ENCODE assay signal across 15 cellular contexts in the genomic region with DNA sequence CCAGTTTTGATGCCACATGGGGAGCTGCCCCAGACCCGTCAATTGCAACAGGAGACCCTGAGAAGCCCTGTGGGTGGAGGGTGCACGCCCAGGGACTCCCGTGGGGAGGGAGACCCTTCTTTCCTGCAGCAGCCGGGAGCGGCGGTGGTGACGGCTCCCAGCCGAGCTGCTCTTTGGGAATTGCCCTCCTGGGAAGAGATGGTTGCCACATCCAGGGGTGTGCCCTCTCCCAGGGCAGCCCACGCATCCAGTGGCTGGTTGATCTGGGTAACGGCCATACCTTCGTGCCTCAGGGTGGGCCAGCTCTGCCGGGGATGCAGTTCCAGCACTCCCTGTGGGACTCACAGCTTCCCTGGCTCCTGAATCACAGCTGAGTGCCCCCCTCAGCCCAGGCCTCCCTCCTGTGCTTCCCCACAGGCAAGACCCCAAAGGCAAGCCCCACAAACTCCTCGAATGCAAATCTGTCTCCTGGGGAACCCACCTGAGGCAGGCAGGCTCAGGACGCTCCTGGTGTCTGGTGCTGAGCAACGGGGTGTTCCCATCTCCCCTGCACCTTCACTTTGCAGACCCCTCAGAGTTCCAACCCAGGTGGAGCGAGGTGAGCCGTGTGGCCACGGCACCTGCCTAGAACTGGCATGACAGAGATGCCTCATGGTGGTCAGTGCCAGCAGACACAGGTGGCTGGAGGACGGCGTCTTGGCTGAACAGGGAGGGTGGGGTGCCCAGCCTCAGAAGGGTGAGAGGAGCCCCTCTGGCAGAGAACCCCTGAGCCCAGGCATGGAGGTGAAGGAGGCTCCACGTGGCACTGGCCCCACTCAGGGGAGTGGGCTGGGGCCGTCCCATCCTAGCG.
DNase-seq lines count a peak whose midpoint lies in the region; ATAC-seq and TF ChIP-seq lines count a peak whose summit lies in the region.
"Had no signal": no experiment of that assay in that cellular context is flagged by ENCODE, and none has a peak within 500 bp of the region (broad histone marks: within the 10 kb centered on the region; RNA-seq: fewer than 3 reads in every experiment).

No MANE protein-coding gene starts in this region.

- DNase-seq in activated effector memory CD4-positive, alpha-beta T cell treated with anti-CD3 and anti-CD28 coated beads, Interleukin-2, amount 50 U/mL, for 16 hours = peak; percentile 56
- DNase-seq in activated effector memory CD4-positive, alpha-beta T cell treated with Interleukin-2 at 50 U/mL for 16 hours = no peak
- peak; percentile 32 for DNase-seq in ecto neural progenitor cell (ENCODE audit: low spot score)
- no peak for DNase-seq in neuronal stem cell (ENCODE audit: low spot score)
- peak; percentile 51 for DNase-seq in upper lobe of right lung
- DNase-seq in T-helper 2 cell treated with Interferon-gamma antibody and Interleukin-4, amounts not matched to agents 5 μg/mL and 100 μg/mL, for 36 hours (ENCODE audit: low spot score) = no peak
- no peak for DNase-seq in SK-N-DZ (ENCODE audit: low spot score)
- DNase-seq in activated naive CD8-positive, alpha-beta T cell treated with anti-CD3 and anti-CD28 coated beads, Interleukin-2, amount 50 U/mL, for 24 hours = no peak
- DNase-seq: ACHN; CD4-positive, CD25-positive, alpha-beta regulatory T cell had no signal

- intact Hi-C loops in upper lobe of right lung (cut with DNase I) = no loop called here

- no peak overlapping the region for H3K4me3 Mint-ChIP-seq in T-helper 2 cell treated with Interferon-gamma antibody and Interleukin-4, amounts not matched to agents 5 μg/mL and 100 μg/mL, for 36 hours
- H3K4me3 Mint-ChIP-seq in activated naive CD8-positive, alpha-beta T cell treated with anti-CD3 and anti-CD28 coated beads, Interleukin-2, amount 50 U/mL, for 24 hours = no peak overlapping the region
- H3K4me3 Mint-ChIP-seq: CD4-positive, CD25-positive, alpha-beta regulatory T cell; GM23338 had no signal

- ATAC-seq in upper lobe of right lung = no peak
- ATAC-seq in activated naive CD8-positive, alpha-beta T cell treated with anti-CD3 and anti-CD28 coated beads, Interleukin-2, amount 50 U/mL, for 24 hours = no peak
- ATAC-seq: GM12878, GM23338, HepG2 had no signal

- no peaks in the 10 kb centered on the region for H3K79me1 ChIP-seq in neuronal stem cell (ENCODE audit: low read depth, low read length)

- H2BK5ac ChIP-seq in neuronal stem cell (ENCODE audit: low read length) = no peak overlapping the region

- no peak overlapping the region for H3K9ac ChIP-seq in neuronal stem cell (ENCODE audit: low read depth, low read length, poor library complexity)
- H3K9ac ChIP-seq: BLaER1 treated with 17β-estradiol and CSF1 and Interleukin-3, amounts not matched to agents 10 nM and 100 nM had no signal

- H3K27me3 ChIP-seq in neuronal stem cell (ENCODE audit: control insufficient read depth in 3 of 3, insufficient read depth in 3 of 3, low read depth in 1 of 3, low read length in 3 of 3) (no peaks in the 10 kb centered on the region), upper lobe of right lung (peaks cover 16% of the 10 kb centered on the region)

- H3K27ac ChIP-seq in neuronal stem cell (replicated peaks; ENCODE audit: low read length) (no peak overlapping the region), upper lobe of right lung (no peak overlapping the region)
- H3K27ac ChIP-seq: BLaER1 treated with 17β-estradiol and CSF1 and Interleukin-3, amounts not matched to agents 10 nM and 100 nM had no signal

- TF ChIP-seq CTCF in upper lobe of right lung (IDR thresholded peaks at IDR 0.05) = no peak

- H3K9me3 ChIP-seq in neuronal stem cell (replicated peaks in 1 of 2; ENCODE audit: control insufficient read depth in 2 of 2, insufficient read depth in 1 of 2, low read depth in 1 of 2, low read length in 2 of 2) (peaks cover 0 to 4% of the 10 kb centered on the region in 2 donors), upper lobe of right lung (no peaks in the 10 kb centered on the region)
- H3K9me3 ChIP-seq: BLaER1 treated with 17β-estradiol and CSF1 and Interleukin-3, amounts not matched to agents 10 nM and 100 nM; HAP-1 had no signal

- H3K18ac ChIP-seq in neuronal stem cell (ENCODE audit: low read length) = peak overlapping the region; percentile 78

- peak overlapping the region; percentile 65 for H2AK5ac ChIP-seq in neuronal stem cell (ENCODE audit: low read depth, low read length)

- H3K23ac ChIP-seq in neuronal stem cell (ENCODE audit: low read depth, low read length, poor library complexity) = peak overlapping the region; percentile 76

- no peak overlapping the region for H3K4me3 ChIP-seq in neuronal stem cell (ENCODE audit: low read length in 2 of 2)
- H3K4me3 ChIP-seq in upper lobe of right lung = no peak overlapping the region
- H3K4me3 ChIP-seq: BLaER1 treated with 17β-estradiol and CSF1 and Interleukin-3, amounts not matched to agents 10 nM and 100 nM; GM12878; GM23338; HAP-1 had no signal

- no peak overlapping the region for H3K4ac ChIP-seq in neuronal stem cell (ENCODE audit: low read length)

- H2BK12ac ChIP-seq in neuronal stem cell (ENCODE audit: low read length) = no peak overlapping the region

- H4K91ac ChIP-seq in neuronal stem cell (ENCODE audit: low read depth, low read length, poor library complexity) = no peak overlapping the region

- no peak overlapping the region for H3K4me2 ChIP-seq in neuronal stem cell (ENCODE audit: insufficient read depth, low read length, poor library complexity, severe bottlenecking)
- H3K4me2 ChIP-seq: GM23338 had no signal

- no CpG with 5 or more reads among the region's 23 CpGs for WGBS in neuronal stem cell (ENCODE audit: extremely low coverage in 2 of 2, insufficient read length in 2 of 2, insufficient replicate concordance in 1 of 2), 2 donors

- H3K4me1 ChIP-seq in neuronal stem cell (ENCODE audit: control insufficient read depth in 2 of 2, insufficient read depth in 1 of 2, low read depth in 1 of 2, low read length in 2 of 2) = peaks cover 0 to 6% of the 10 kb centered on the region in 2 donors
- H3K4me1 ChIP-seq in upper lobe of right lung = no peaks in the 10 kb centered on the region
- H3K4me1 ChIP-seq: HAP-1 had no signal

- H3K27me3 Mint-ChIP-seq in T-helper 2 cell treated with Interferon-gamma antibody and Interleukin-4, amounts not matched to agents 5 μg/mL and 100 μg/mL, for 36 hours (ENCODE audit: low read depth) = no peaks in the 10 kb centered on the region
- H3K27me3 Mint-ChIP-seq in activated naive CD8-positive, alpha-beta T cell treated with anti-CD3 and anti-CD28 coated beads, Interleukin-2, amount 50 U/mL, for 24 hours = no peaks in the 10 kb centered on the region
- H3K27me3 Mint-ChIP-seq: CD4-positive, CD25-positive, alpha-beta regulatory T cell had no signal

- H2BK120ac ChIP-seq in neuronal stem cell (ENCODE audit: low read depth, low read length) = peak overlapping the region; percentile 36

- no peaks in the 10 kb centered on the region for H3K36me3 ChIP-seq in neuronal stem cell (replicated peaks in 1 of 2; ENCODE audit: control insufficient read depth in 2 of 2, insufficient read depth in 2 of 2, low read length in 2 of 2)
- H3K36me3 ChIP-seq in upper lobe of right lung = no peaks in the 10 kb centered on the region
- H3K36me3 ChIP-seq: BLaER1 treated with 17β-estradiol and CSF1 and Interleukin-3, amounts not matched to agents 10 nM and 100 nM; HAP-1 had no signal

- H2AFZ ChIP-seq in neuronal stem cell (ENCODE audit: low read length) = no peak overlapping the region
- H2AFZ ChIP-seq: GM23338 had no signal

- H3K36me3 Mint-ChIP-seq in T-helper 2 cell treated with Interferon-gamma antibody and Interleukin-4, amounts not matched to agents 5 μg/mL and 100 μg/mL, for 36 hours (ENCODE audit: low read depth) = no peaks in the 10 kb centered on the region
- no peaks in the 10 kb centered on the region for H3K36me3 Mint-ChIP-seq in activated naive CD8-positive, alpha-beta T cell treated with anti-CD3 and anti-CD28 coated beads, Interleukin-2, amount 50 U/mL, for 24 hours (ENCODE audit: low read depth)
- H3K36me3 Mint-ChIP-seq: CD4-positive, CD25-positive, alpha-beta regulatory T cell had no signal

- H4K8ac ChIP-seq in neuronal stem cell (ENCODE audit: low read depth, low read length) = no peak overlapping the region

- no peaks in the 10 kb centered on the region for H3K9me3 Mint-ChIP-seq in T-helper 2 cell treated with Interferon-gamma antibody and Interleukin-4, amounts not matched to agents 5 μg/mL and 100 μg/mL, for 36 hours
- H3K9me3 Mint-ChIP-seq in activated naive CD8-positive, alpha-beta T cell treated with anti-CD3 and anti-CD28 coated beads, Interleukin-2, amount 50 U/mL, for 24 hours = no peaks in the 10 kb centered on the region
- H3K9me3 Mint-ChIP-seq: CD4-positive, CD25-positive, alpha-beta regulatory T cell; GM23338 had no signal

- no peak overlapping the region for H2BK15ac ChIP-seq in neuronal stem cell (ENCODE audit: low read length)

- no peaks in the 10 kb centered on the region for H3K4me1 Mint-ChIP-seq in T-helper 2 cell treated with Interferon-gamma antibody and Interleukin-4, amounts not matched to agents 5 μg/mL and 100 μg/mL, for 36 hours (ENCODE audit: low read depth)
- no peaks in the 10 kb centered on the region for H3K4me1 Mint-ChIP-seq in activated naive CD8-positive, alpha-beta T cell treated with anti-CD3 and anti-CD28 coated beads, Interleukin-2, amount 50 U/mL, for 24 hours
- H3K4me1 Mint-ChIP-seq: CD4-positive, CD25-positive, alpha-beta regulatory T cell had no signal

- H3K14ac ChIP-seq in neuronal stem cell (ENCODE audit: low read length) = peak overlapping the region; percentile 63

- H3K27ac Mint-ChIP-seq in T-helper 2 cell treated with Interferon-gamma antibody and Interleukin-4, amounts not matched to agents 5 μg/mL and 100 μg/mL, for 36 hours = no peak overlapping the region
- H3K27ac Mint-ChIP-seq in activated naive CD8-positive, alpha-beta T cell treated with anti-CD3 and anti-CD28 coated beads, Interleukin-2, amount 50 U/mL, for 24 hours = no peak overlapping the region
- H3K27ac Mint-ChIP-seq: CD4-positive, CD25-positive, alpha-beta regulatory T cell; GM23338 had no signal

Comparison
In these comparisons a context has a peak if more than half of its experiments do, and no peak if none do; other contexts are left out.
1. DNase-seq: peak in activated effector memory CD4-positive, alpha-beta T cell treated with anti-CD3 and anti-CD28 coated beads, Interleukin-2, amount 50 U/mL, for 16 hours (single experiment), ecto neural progenitor cell (single experiment) and upper lobe of right lung (single experiment); none in activated effector memory CD4-positive, alpha-beta T cell treated with Interleukin-2 at 50 U/mL for 16 hours (single experiment), neuronal stem cell (single experiment), T-helper 2 cell treated with Interferon-gamma antibody and Interleukin-4, amounts not matched to agents 5 μg/mL and 100 μg/mL, for 36 hours (single experiment), SK-N-DZ (single experiment) and activated naive CD8-positive, alpha-beta T cell treated with anti-CD3 and anti-CD28 coated beads, Interleukin-2, amount 50 U/mL, for 24 hours (single experiment).